21 cellular contexts compared by ENCODE assay signal in genomic region chr6:63097222-63097621, GRCh38.
A peak's percentile ranks its signal among the peaks of the same experiment; 100 is the strongest.
DNase-seq lines count a peak whose midpoint lies in the region; ATAC-seq and TF ChIP-seq lines count a peak whose summit lies in the region.
"Had no signal": no experiment of that assay in that cellular context is flagged by ENCODE, and none has a peak within 500 bp of the region (broad histone marks: within the 10 kb centered on the region; RNA-seq: fewer than 3 reads in every experiment).

No MANE protein-coding gene starts in this region.

- DNase-seq in posterior vena cava (ENCODE audit: low spot score) (no peak), islet precursor cell (no peak), RWPE1 (ENCODE audit: low spot score) (no peak)
- DNase-seq in activated CD4-positive, CD25-positive, alpha-beta regulatory T cell (lab: John Stamatoyannopoulos, UW), result no peak
- DNase-seq: activated naive CD8-positive, alpha-beta T cell treated with anti-CD3 and anti-CD28 coated beads, Interleukin-2, amount 50 U/mL, for 24 hours; DMS53; heart left ventricle; kidney glomerular epithelial cell; MG63; mucosa of descending colon; OCI-M1; spleen; T-helper 1 cell had no signal

- ATAC-seq in GM18873 (IDR thresholded peaks at IDR 0.05; ENCODE audit: low FRiP score, unreplicated experiment) (peak; percentile 37), GM21529 (IDR thresholded peaks at IDR 0.05; ENCODE audit: unreplicated experiment) (peak; percentile 55), HG03039 (IDR thresholded peaks at IDR 0.05; ENCODE audit: unreplicated experiment) (peak; percentile 62), HG03558 (IDR thresholded peaks at IDR 0.05; ENCODE audit: extremely low read depth, unreplicated experiment) (peak; percentile 48)
- ATAC-seq: activated CD4-positive, CD25-positive, alpha-beta regulatory T cell treated with anti-CD3 and anti-CD28 coated beads, Interleukin-2, amount 50 U/mL, for 24 hours; activated naive CD8-positive, alpha-beta T cell treated with anti-CD3 and anti-CD28 coated beads, Interleukin-2, amount 50 U/mL, for 24 hours; heart left ventricle; mucosa of descending colon had no signal

- H3K27ac ChIP-seq in RWPE1, result no peak overlapping the region
- H3K27ac ChIP-seq: BLaER1 treated with 17β-estradiol and CSF1 and Interleukin-3, amounts not matched to agents 10 nM and 100 nM; epithelial cell of prostate; heart left ventricle; parathyroid adenoma; spleen had no signal

- CTCF ChIA-PET in RWPE1 (lab: Yijun Ruan, JAX), result no interaction called here

- TF ChIP-seq CTCF in RWPE1 (conservative IDR thresholded peaks at IDR 0.05; ENCODE audit: low read depth), result no peak

- POLR2A ChIA-PET in RWPE1 (lab: Yijun Ruan, JAX; ENCODE audit: low non-redundant PET), result no interaction called here

- intact Hi-C loops in posterior vena cava (cut with DNase I), result no loop called here
